In genomic region chr10:112724404-112724991, GRCh38 we compare ENCODE assay signal across 21 cellular contexts.
DNase-seq lines count a peak whose midpoint lies in the region; ATAC-seq and TF ChIP-seq lines count a peak whose summit lies in the region.
"Had no signal": no experiment of that assay in that cellular context is flagged by ENCODE, and none has a peak within 500 bp of the region (broad histone marks: within the 10 kb centered on the region; RNA-seq: fewer than 3 reads in every experiment).

No MANE protein-coding gene starts in this region.

- in situ Hi-C loops in SK-MEL-5 (cut with HindIII; ENCODE audit: low pct_unique_long_range_greater_than_20kb, low sequenced_read_pairs): no loop called here

- CTCF ChIA-PET in HEK293T (lab: Yijun Ruan, JAX): interaction anchor here (1.1 to 1.4 kb wide), 2 partner anchors 18 to 28 kb away, joined by 3 read pairs; no protein-coding TSS in a partner anchor

- DNase-seq in DMS 273 (lab: John Stamatoyannopoulos, UW; ENCODE audit: unreplicated experiment) (peak; percentile 88), HEK293T (ENCODE audit: extremely low spot score) (peak; percentile 59), SK-MEL-5 (ENCODE audit: low read depth, low spot score) (peak; percentile 64), islet precursor cell (peak; percentile 67), GF-D8 (lab: John Stamatoyannopoulos, UW) (no peak)
- DNase-seq in activated CD4-positive, alpha-beta T cell treated with anti-CD3 and anti-CD28 coated beads for 4 hours: no peak
- DNase-seq: activated CD4-positive, alpha-beta T cell treated with anti-CD3 and anti-CD28 coated beads for 1 hour; activated CD8-positive, alpha-beta T cell treated with anti-CD3 and anti-CD28 coated beads, Interleukin-2, amount 10 ng/mL, durations not matched to agents 7 days and 5 days; activated effector memory CD4-positive, alpha-beta T cell treated with anti-CD3 and anti-CD28 coated beads, Interleukin-2, amount 50 U/mL, for 16 hours; foreskin fibroblast; KBM-7; mucosa of descending colon; NCI-H146; NCI-H2227 treated with DMSO at 0.1 percent for 48 hours; pancreas; PC-3; sigmoid colon; stimulated activated CD8-positive, alpha-beta memory T cell treated with anti-CD3 and anti-CD28 coated beads, Interleukin-4, amount 100 ng/mL, for 48 hours; stomach had no signal

- ATAC-seq in GM18909 (IDR thresholded peaks at IDR 0.05; ENCODE audit: poor library complexity, unreplicated experiment) (no peak), GM19463 (IDR thresholded peaks at IDR 0.05; ENCODE audit: unreplicated experiment) (no peak)
- ATAC-seq: activated CD8-positive, alpha-beta T cell treated with anti-CD3 and anti-CD28 coated beads, Interleukin-2, amount 10 ng/mL, durations not matched to agents 7 days and 5 days; mucosa of descending colon; pancreas; PC-3 had no signal

- POLR2A ChIA-PET in HEK293T (lab: Yijun Ruan, JAX): no interaction called here

TF ChIP-seq in HEK293T, 16 proteins besides CTCF, POLR2A, EP300 and RAD21:
- no peak for TF ChIP-seq TARDBP (IDR thresholded peaks at IDR 0.05)
- no peak for TF ChIP-seq NFRKB (IDR thresholded peaks at IDR 0.05)
- TF ChIP-seq SP1 (IDR thresholded peaks at IDR 0.05): no peak
- TF ChIP-seq ELF4 (IDR thresholded peaks at IDR 0.05): no peak
- no peak for TF ChIP-seq ARNT (IDR thresholded peaks at IDR 0.05)
- peak; percentile 87 for TF ChIP-seq ZNF384 (IDR thresholded peaks at IDR 0.05)
TF ChIP-seq in HEK293T: peak in this region for 1.

Comparison
In these comparisons a context has a peak if more than half of its experiments do, and no peak if none do; other contexts are left out.
1. DNase-seq: peak in DMS 273 (single experiment), HEK293T (single experiment), SK-MEL-5 (single experiment) and islet precursor cell (single experiment); none in GF-D8 (single experiment) and activated CD4-positive, alpha-beta T cell treated with anti-CD3 and anti-CD28 coated beads for 4 hours (0 of 2).